Comparison of ENCODE assay signal across 14 cellular contexts in the genomic region with DNA sequence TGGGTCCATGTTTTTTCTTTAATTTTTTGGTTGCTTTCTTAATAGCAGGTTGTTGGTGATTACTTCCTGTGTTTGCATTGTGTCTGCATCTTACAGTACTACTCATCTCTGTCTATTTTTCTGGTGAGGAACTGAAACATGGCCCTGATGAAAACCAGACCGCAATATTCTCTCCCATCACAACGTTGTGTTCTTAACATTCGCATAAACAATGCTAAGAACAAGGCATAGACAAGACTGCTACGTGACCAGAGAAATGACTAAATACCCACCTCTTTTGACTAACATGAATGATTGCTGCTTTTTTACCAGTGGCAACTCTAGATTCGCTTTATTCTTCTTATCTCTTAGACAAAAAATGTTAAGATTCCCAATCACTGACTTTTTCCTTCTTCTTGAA.
DNase-seq lines count a peak whose midpoint lies in the region; ATAC-seq and TF ChIP-seq lines count a peak whose summit lies in the region.
"Had no signal": no experiment of that assay in that cellular context is flagged by ENCODE, and none has a peak within 500 bp of the region (broad histone marks: within the 10 kb centered on the region; RNA-seq: fewer than 3 reads in every experiment).

No MANE protein-coding gene starts in this region.

- TF ChIP-seq POLR2A in upper lobe of left lung (IDR thresholded peaks at IDR 0.05), result no peak

- H3K4me3 Mint-ChIP-seq in progenitor cell of endocrine pancreas (ENCODE audit: low read depth), result peak overlapping the region; percentile 65
- no peak overlapping the region for H3K4me3 Mint-ChIP-seq in mesothelial cell of epicardium
- H3K4me3 Mint-ChIP-seq: activated naive CD8-positive, alpha-beta T cell treated with anti-CD3 and anti-CD28 coated beads, Interleukin-2, amount 10 ng/mL, durations not matched to agents 7 days and 5 days had no signal

- TF ChIP-seq CTCF in progenitor cell of endocrine pancreas (IDR thresholded peaks at IDR 0.05; ENCODE audit: unreplicated experiment) (no peak), mesothelial cell of epicardium (IDR thresholded peaks at IDR 0.05; ENCODE audit: unreplicated experiment) (no peak), upper lobe of left lung (IDR thresholded peaks at IDR 0.05) (no peak)

- H3K4me1 Mint-ChIP-seq in progenitor cell of endocrine pancreas (ENCODE audit: low read depth) (peaks cover 63% of the 10 kb centered on the region), mesothelial cell of epicardium (peaks cover 14% of the 10 kb centered on the region)
- H3K4me1 Mint-ChIP-seq: activated naive CD8-positive, alpha-beta T cell treated with anti-CD3 and anti-CD28 coated beads, Interleukin-2, amount 10 ng/mL, durations not matched to agents 7 days and 5 days had no signal

- no peaks in the 10 kb centered on the region for H3K9me3 ChIP-seq in upper lobe of left lung
- H3K9me3 ChIP-seq: Caco-2, psoas muscle, SJSA1 had no signal

- TF ChIP-seq EP300 in upper lobe of left lung (IDR thresholded peaks at IDR 0.05), result no peak

- no peak overlapping the region for H3K27ac ChIP-seq in upper lobe of left lung
- H3K27ac ChIP-seq: KMS-11, psoas muscle, SJSA1 had no signal

- WGBS in upper lobe of left lung, 2 donors, result 84% methylated on average over 5 of the region's 5 CpGs

- DNase-seq in progenitor cell of endocrine pancreas (ENCODE audit: low spot score, unreplicated experiment), result no peak
- no peak for DNase-seq in mesothelial cell of epicardium (ENCODE audit: low spot score in 2 of 2, unreplicated experiment in 2 of 2)
- no peak for DNase-seq in GF-D8 (lab: John Stamatoyannopoulos, UW)
- no peak for DNase-seq in stimulated activated CD8-positive, alpha-beta memory T cell treated with anti-CD3 and anti-CD28 coated beads, Interleukin-4, amount 100 ng/mL, for 48 hours
- DNase-seq in upper lobe of left lung, result no peak
- DNase-seq: activated naive CD8-positive, alpha-beta T cell treated with anti-CD3 and anti-CD28 coated beads, Interleukin-2, amount 10 ng/mL, durations not matched to agents 7 days and 5 days; Caco-2; dermis blood vessel endothelial cell; psoas muscle had no signal

- no peak overlapping the region for H3K4me3 ChIP-seq in upper lobe of left lung
- H3K4me3 ChIP-seq: psoas muscle, SJSA1 had no signal

- H3K27me3 ChIP-seq in upper lobe of left lung, result no peaks in the 10 kb centered on the region
- H3K27me3 ChIP-seq: SJSA1 had no signal

- peak; percentile 95 for ATAC-seq in GM19023 (IDR thresholded peaks at IDR 0.05; ENCODE audit: unreplicated experiment)
- ATAC-seq in GM21825 (IDR thresholded peaks at IDR 0.05; ENCODE audit: unreplicated experiment), result peak; percentile 96
- peak; percentile 89 for ATAC-seq in HG03196 (IDR thresholded peaks at IDR 0.05; ENCODE audit: unreplicated experiment)
- no peak for ATAC-seq in upper lobe of left lung (ENCODE audit: low FRiP score in 2 of 2)
- ATAC-seq: psoas muscle had no signal

- peak overlapping the region; percentile 71 for H3K27ac Mint-ChIP-seq in progenitor cell of endocrine pancreas
- H3K27ac Mint-ChIP-seq in mesothelial cell of epicardium, result no peak overlapping the region
- H3K27ac Mint-ChIP-seq: activated naive CD8-positive, alpha-beta T cell treated with anti-CD3 and anti-CD28 coated beads, Interleukin-2, amount 10 ng/mL, durations not matched to agents 7 days and 5 days had no signal

- H3K36me3 ChIP-seq in upper lobe of left lung, result no peaks in the 10 kb centered on the region
- H3K36me3 ChIP-seq: SJSA1 had no signal

- no peaks in the 10 kb centered on the region for H3K27me3 Mint-ChIP-seq in progenitor cell of endocrine pancreas
- H3K27me3 Mint-ChIP-seq in mesothelial cell of epicardium (ENCODE audit: low read depth), result no peaks in the 10 kb centered on the region
- H3K27me3 Mint-ChIP-seq: activated naive CD8-positive, alpha-beta T cell treated with anti-CD3 and anti-CD28 coated beads, Interleukin-2, amount 10 ng/mL, durations not matched to agents 7 days and 5 days had no signal

- H3K36me3 Mint-ChIP-seq in progenitor cell of endocrine pancreas (ENCODE audit: insufficient read depth) (peaks cover 32% of the 10 kb centered on the region), mesothelial cell of epicardium (no peaks in the 10 kb centered on the region)
- H3K36me3 Mint-ChIP-seq: activated naive CD8-positive, alpha-beta T cell treated with anti-CD3 and anti-CD28 coated beads, Interleukin-2, amount 10 ng/mL, durations not matched to agents 7 days and 5 days had no signal

- peaks cover 14% of the 10 kb centered on the region for H3K9me3 Mint-ChIP-seq in progenitor cell of endocrine pancreas (ENCODE audit: low read depth)
- H3K9me3 Mint-ChIP-seq in mesothelial cell of epicardium, result peaks cover 8% of the 10 kb centered on the region
- H3K9me3 Mint-ChIP-seq: activated naive CD8-positive, alpha-beta T cell treated with anti-CD3 and anti-CD28 coated beads, Interleukin-2, amount 10 ng/mL, durations not matched to agents 7 days and 5 days had no signal

- H3K4me1 ChIP-seq in upper lobe of left lung, result peaks cover 0 to 6% (median 2%) of the 10 kb centered on the region in 4 donors
- H3K4me1 ChIP-seq: psoas muscle, SJSA1 had no signal

Comparison
In these comparisons a context has a peak if more than half of its experiments do, and no peak if none do; other contexts are left out.
1. ATAC-seq: peak in GM19023 (single experiment), GM21825 (single experiment) and HG03196 (single experiment); none in upper lobe of left lung (0 of 2).